9 cellular contexts compared by ENCODE assay signal in genomic region chr14:54108481-54109471, GRCh38.
DNase-seq lines count a peak whose midpoint lies in the region; ATAC-seq and TF ChIP-seq lines count a peak whose summit lies in the region.
"Had no signal": no experiment of that assay in that cellular context is flagged by ENCODE, and none has a peak within 500 bp of the region (broad histone marks: within the 10 kb centered on the region; RNA-seq: fewer than 3 reads in every experiment).

No MANE protein-coding gene starts in this region.

- H3K79me2 ChIP-seq in GM23248 (ENCODE audit: insufficient read depth) (no peaks in the 10 kb centered on the region), PC-9 (ENCODE audit: low read depth) (no peaks in the 10 kb centered on the region)
- H3K79me2 ChIP-seq: hepatocyte had no signal

- H3K36me3 ChIP-seq in GM23248 (ENCODE audit: low read depth) = no peaks in the 10 kb centered on the region
- H3K36me3 ChIP-seq in PC-9 (ENCODE audit: low read depth) = no peaks in the 10 kb centered on the region
- H3K36me3 ChIP-seq in skeletal muscle satellite cell (ENCODE audit: insufficient read depth, low read length) = no peaks in the 10 kb centered on the region

- H3K9me2 ChIP-seq in GM23248 (ENCODE audit: insufficient read depth) (no peaks in the 10 kb centered on the region), PC-9 (ENCODE audit: insufficient read depth) (no peaks in the 10 kb centered on the region)

- H3F3A ChIP-seq in GM23248 (ENCODE audit: insufficient read depth) = peaks cover 26% of the 10 kb centered on the region
- H3F3A ChIP-seq in PC-9 (ENCODE audit: insufficient read depth, low read depth) = peaks cover 29% of the 10 kb centered on the region

- CTCF ChIA-PET in PC-9 (lab: Charles Lee) = interaction anchor here (1.0 kb wide), 1 partner anchor 66 kb away, joined by 3 read pairs; no protein-coding TSS in a partner anchor

- H3K4me2 ChIP-seq in GM23248 (ENCODE audit: unreplicated experiment) (peak overlapping the region; percentile 34), PC-9 (peak overlapping the region; percentile 18; the same call in 1 of the 2 replicates), skeletal muscle satellite cell (ENCODE audit: low read length) (peak overlapping the region; percentile 66)
- H3K4me2 ChIP-seq: hepatocyte had no signal

- intact Hi-C loops in PC-9 (cut with micrococcal nuclease; ENCODE audit: unreplicated experiment) = loop anchor here (1.0 to 10.0 kb wide), 6 partner anchors 38 to 654 kb away; no protein-coding TSS in a partner anchor

- WGBS in GM23248 (ENCODE audit: low coverage in 1 of 2, low lambda C conversion rate in 2 of 2, missing lambda C conversion rate in 2 of 2), 2 experiments = 0 to 5% methylated on average over 3 of the region's 3 CpGs

- peak; percentile 60 for DNase-seq in GM23248
- DNase-seq in PC-9 = peak; percentile 45 to 75
- peak; percentile 38 for DNase-seq in epithelial cell of proximal tubule (ENCODE audit: low read depth)
- DNase-seq in NCI-H1048 (lab: John Stamatoyannopoulos, UW) = no peak
- DNase-seq: caudate nucleus had no signal

- no TSS peak for BruUV-seq in PC-9 (replicated peaks; lab: Mats Ljungman, UMichigan)

- peaks cover 36% of the 10 kb centered on the region for H3K4me1 ChIP-seq in GM23248 (ENCODE audit: insufficient read depth)
- H3K4me1 ChIP-seq in PC-9 (replicated peaks; ENCODE audit: insufficient read depth) = peaks cover 57% of the 10 kb centered on the region
- H3K4me1 ChIP-seq in skeletal muscle satellite cell (ENCODE audit: control insufficient read depth, insufficient read depth, low read length) = peaks cover 37% of the 10 kb centered on the region

- H3K9me3 ChIP-seq in GM23248 (ENCODE audit: low read depth) (no peaks in the 10 kb centered on the region), PC-9 (ENCODE audit: insufficient read depth, low read depth) (no peaks in the 10 kb centered on the region; the same call in 1 of the 2 replicates), skeletal muscle satellite cell (replicated peaks; ENCODE audit: low read length) (no peaks in the 10 kb centered on the region)

- H3K9ac ChIP-seq in GM23248 (no peak overlapping the region), skeletal muscle satellite cell (ENCODE audit: low read depth, low read length) (peak overlapping the region; percentile 10)

- H3K27ac ChIP-seq in GM23248 (peak overlapping the region; percentile 10; the same call in 1 of the 2 replicates), PC-9 (peak overlapping the region; percentile 53)
- H3K27ac ChIP-seq: hepatocyte had no signal

- H3K27me3 ChIP-seq in GM23248 (replicated peaks; ENCODE audit: insufficient read depth) = no peaks in the 10 kb centered on the region
- H3K27me3 ChIP-seq in PC-9 (ENCODE audit: insufficient read depth, low read depth) = no peaks in the 10 kb centered on the region
- H3K27me3 ChIP-seq in skeletal muscle satellite cell (ENCODE audit: control insufficient read depth, insufficient read depth, low read length) = no peaks in the 10 kb centered on the region
- H3K27me3 ChIP-seq: hepatocyte had no signal

- TF ChIP-seq CTCF in PC-9 (conservative IDR thresholded peaks at IDR 0.05) (no peak), epithelial cell of proximal tubule (conservative IDR thresholded peaks at IDR 0.05; ENCODE audit: low read depth, low read length) (no peak)

- H2AFZ ChIP-seq in GM23248 = no peak overlapping the region
- H2AFZ ChIP-seq in PC-9 = no peak overlapping the region
- H2AFZ ChIP-seq: hepatocyte had no signal

- no peaks in the 10 kb centered on the region for H4K20me1 ChIP-seq in GM23248 (ENCODE audit: insufficient read depth)
- no peaks in the 10 kb centered on the region for H4K20me1 ChIP-seq in PC-9 (ENCODE audit: insufficient read depth)

- in situ Hi-C loops in GM23248 (cut with MboI) = no loop called here

- POLR2A ChIA-PET in PC-9 (lab: Charles Lee; ENCODE audit: unreplicated experiment) = interaction anchor here (0.5 to 0.7 kb wide), 4 partner anchors 66 to 1920 kb away, joined by 3 to 7 read pairs (median 5); no protein-coding TSS in a partner anchor

- H3K4me3 ChIP-seq in GM23248 = peak overlapping the region; percentile 21; the same call in 1 of the 2 replicates
- no peak overlapping the region for H3K4me3 ChIP-seq in PC-9
- no peak overlapping the region for H3K4me3 ChIP-seq in epithelial cell of proximal tubule (ENCODE audit: low read depth, low read length)
- H3K4me3 ChIP-seq in skeletal muscle satellite cell (ENCODE audit: low read length) = peak overlapping the region; percentile 5
- H3K4me3 ChIP-seq: hepatocyte had no signal

- no peak for ATAC-seq in GM21367 (IDR thresholded peaks at IDR 0.05; ENCODE audit: unreplicated experiment)
- no peak for ATAC-seq in GM21737 (IDR thresholded peaks at IDR 0.05; ENCODE audit: unreplicated experiment)

Comparison
In these comparisons a context has a peak if more than half of its experiments do, and no peak if none do; other contexts are left out.
1. H3K4me3 ChIP-seq: peak in GM23248 (single experiment) and skeletal muscle satellite cell (single experiment); none in PC-9 (single experiment) and epithelial cell of proximal tubule (single experiment).
2. Peak in every context shown above with its lines, with median percentiles within 50 percentile points of each other: H3K4me2 ChIP-seq.